Comparison of ENCODE assay signal across 8 cellular contexts in genomic region chr6:42563697-42564495, GRCh38. TPM values are rescaled to one million over a fixed set of nuclear protein-coding genes. Genes with fewer than 3 reads are reported as not detected.
DNase-seq lines count a peak whose midpoint lies in the region; ATAC-seq and TF ChIP-seq lines count a peak whose summit lies in the region.

Gene UBR2, plus strand, starts transcription at chr6:42564029. Its CDS starts 291 bp downstream, at chr6:42564320.

- H3F3A ChIP-seq in GM23338 (replicated peaks; ENCODE audit: low read depth), result no peaks in the 10 kb centered on the region

- H3K9me3 Mint-ChIP-seq in GM23338 (no peaks in the 10 kb centered on the region), naive B cell (no peaks in the 10 kb centered on the region)
- H3K9me3 Mint-ChIP-seq in stimulated activated memory B cell treated with anti-CD40 and anti-IgM and Interleukin-4, amounts not matched to agents 10 μg/mL and 1 μg/mL and 100 μg/mL, for 72 hours, result no peaks in the 10 kb centered on the region

- H3K4me3 Mint-ChIP-seq in GM23338 (peak within 1 kb of the TSS; percentile 99), naive B cell (peak within 1 kb of the TSS; percentile 92 to 99 (median 97))
- peak within 1 kb of the TSS; percentile 93 for H3K4me3 Mint-ChIP-seq in stimulated activated memory B cell treated with anti-CD40 and anti-IgM and Interleukin-4, amounts not matched to agents 10 μg/mL and 1 μg/mL and 100 μg/mL, for 72 hours

- H3K4me2 ChIP-seq in GM23338, result peak within 1 kb of the TSS; percentile 99

- peak; percentile 51 to 56 for TF ChIP-seq CTCF in GM23338 (conservative IDR thresholded peaks at IDR 0.05; ENCODE audit: low read depth in 2 of 2)

- peaks cover 7% of the 10 kb centered on the region for H3K4me1 Mint-ChIP-seq in GM23338
- peaks cover 26 to 45% (median 34%) of the 10 kb centered on the region in 3 donors for H3K4me1 Mint-ChIP-seq in naive B cell
- H3K4me1 Mint-ChIP-seq in stimulated activated memory B cell treated with anti-CD40 and anti-IgM and Interleukin-4, amounts not matched to agents 10 μg/mL and 1 μg/mL and 100 μg/mL, for 72 hours, result peaks cover 20% of the 10 kb centered on the region

- H3K9me2 ChIP-seq in GM23338 (ENCODE audit: insufficient read depth), result no peaks in the 10 kb centered on the region

- H3K36me3 Mint-ChIP-seq in GM23338 (ENCODE audit: low read depth) (peaks cover 6% of the 10 kb centered on the region), naive B cell (no peaks in the 10 kb centered on the region)
- H3K36me3 Mint-ChIP-seq in stimulated activated memory B cell treated with anti-CD40 and anti-IgM and Interleukin-4, amounts not matched to agents 10 μg/mL and 1 μg/mL and 100 μg/mL, for 72 hours, result peaks cover 4% of the 10 kb centered on the region

- H3K4me3 ChIP-seq in GM23338, result peak within 1 kb of the TSS; percentile 99

- no peaks in the 10 kb centered on the region for H3K27me3 ChIP-seq in GM23338 (ENCODE audit: insufficient read depth)

- no peaks in the 10 kb centered on the region for H3K4me1 ChIP-seq in GM23338 (ENCODE audit: insufficient read depth)

- peak; percentile 100 for DNase-seq in EL
- peak; percentile 100 for DNase-seq in GM23338 (ENCODE audit: low spot score)
- peak; percentile 99 for DNase-seq in LHCN-M2 (ENCODE audit: low read depth)
- peak; percentile 99 for DNase-seq in RPMI8226
- DNase-seq in activated T-helper 1 cell treated with anti-CD3 and anti-CD28 coated beads, Interleukin-2, amount 50 U/mL, for 16 hours (ENCODE audit: low read depth in 1 of 2, low spot score in 1 of 2), result peak; percentile 81 to 87
- peak; percentile 99 for DNase-seq in fibroblast of gingiva (ENCODE audit: low read depth)
- DNase-seq in naive B cell, result peak; percentile 88

- peaks cover under 1% of the 10 kb centered on the region; the same call in 1 of the 2 replicates for H4K20me1 ChIP-seq in GM23338 (replicated peaks; ENCODE audit: insufficient read depth)

- peak within 1 kb of the TSS; percentile 20; the same call in 1 of the 2 replicates for H2AFZ ChIP-seq in GM23338

- no peaks in the 10 kb centered on the region for H3K36me3 ChIP-seq in GM23338 (ENCODE audit: insufficient read depth)

- H3K79me2 ChIP-seq in GM23338 (replicated peaks; ENCODE audit: insufficient read depth), result peaks cover 45% of the 10 kb centered on the region

- peak within 1 kb of the TSS; percentile 96 for H3K27ac Mint-ChIP-seq in GM23338
- peak within 1 kb of the TSS; percentile 86 to 97 (median 92) for H3K27ac Mint-ChIP-seq in naive B cell
- peak within 1 kb of the TSS; percentile 90 for H3K27ac Mint-ChIP-seq in stimulated activated memory B cell treated with anti-CD40 and anti-IgM and Interleukin-4, amounts not matched to agents 10 μg/mL and 1 μg/mL and 100 μg/mL, for 72 hours

- H3K27me3 Mint-ChIP-seq in GM23338 (ENCODE audit: insufficient read depth, low read depth, poor library complexity) (no peaks in the 10 kb centered on the region), naive B cell (peaks cover 0 to 7% (median 0%) of the 10 kb centered on the region in 3 donors)
- H3K27me3 Mint-ChIP-seq in stimulated activated memory B cell treated with anti-CD40 and anti-IgM and Interleukin-4, amounts not matched to agents 10 μg/mL and 1 μg/mL and 100 μg/mL, for 72 hours, result no peaks in the 10 kb centered on the region

- peak within 1 kb of the TSS; percentile 90 for H3K27ac ChIP-seq in GM23338 (ENCODE audit: low read depth)

- ATAC-seq in GM23338 (peak; percentile 97), naive B cell (ENCODE audit: low read depth in 2 of 2) (peak; percentile 96 to 98)
- peak; percentile 100 for ATAC-seq in stimulated activated memory B cell treated with anti-CD40 and anti-IgM and Interleukin-4, amounts not matched to agents 10 μg/mL and 1 μg/mL and 100 μg/mL, for 72 hours

TF ChIP-seq in GM23338, 12 proteins besides CTCF, POLR2A, EP300 and RAD21 (continues in another document):
- TF ChIP-seq NANOG (IDR thresholded peaks at IDR 0.05; ENCODE audit: borderline replicate concordance), result no peak
- no peak for TF ChIP-seq EZH2phosphoT487 (IDR thresholded peaks at IDR 0.05; ENCODE audit: unreplicated experiment)
- no peak for TF ChIP-seq ZNF331 (CRISPR knock-in tag; IDR thresholded peaks at IDR 0.05; ENCODE audit: low read depth)
- TF ChIP-seq, protein P1, sequence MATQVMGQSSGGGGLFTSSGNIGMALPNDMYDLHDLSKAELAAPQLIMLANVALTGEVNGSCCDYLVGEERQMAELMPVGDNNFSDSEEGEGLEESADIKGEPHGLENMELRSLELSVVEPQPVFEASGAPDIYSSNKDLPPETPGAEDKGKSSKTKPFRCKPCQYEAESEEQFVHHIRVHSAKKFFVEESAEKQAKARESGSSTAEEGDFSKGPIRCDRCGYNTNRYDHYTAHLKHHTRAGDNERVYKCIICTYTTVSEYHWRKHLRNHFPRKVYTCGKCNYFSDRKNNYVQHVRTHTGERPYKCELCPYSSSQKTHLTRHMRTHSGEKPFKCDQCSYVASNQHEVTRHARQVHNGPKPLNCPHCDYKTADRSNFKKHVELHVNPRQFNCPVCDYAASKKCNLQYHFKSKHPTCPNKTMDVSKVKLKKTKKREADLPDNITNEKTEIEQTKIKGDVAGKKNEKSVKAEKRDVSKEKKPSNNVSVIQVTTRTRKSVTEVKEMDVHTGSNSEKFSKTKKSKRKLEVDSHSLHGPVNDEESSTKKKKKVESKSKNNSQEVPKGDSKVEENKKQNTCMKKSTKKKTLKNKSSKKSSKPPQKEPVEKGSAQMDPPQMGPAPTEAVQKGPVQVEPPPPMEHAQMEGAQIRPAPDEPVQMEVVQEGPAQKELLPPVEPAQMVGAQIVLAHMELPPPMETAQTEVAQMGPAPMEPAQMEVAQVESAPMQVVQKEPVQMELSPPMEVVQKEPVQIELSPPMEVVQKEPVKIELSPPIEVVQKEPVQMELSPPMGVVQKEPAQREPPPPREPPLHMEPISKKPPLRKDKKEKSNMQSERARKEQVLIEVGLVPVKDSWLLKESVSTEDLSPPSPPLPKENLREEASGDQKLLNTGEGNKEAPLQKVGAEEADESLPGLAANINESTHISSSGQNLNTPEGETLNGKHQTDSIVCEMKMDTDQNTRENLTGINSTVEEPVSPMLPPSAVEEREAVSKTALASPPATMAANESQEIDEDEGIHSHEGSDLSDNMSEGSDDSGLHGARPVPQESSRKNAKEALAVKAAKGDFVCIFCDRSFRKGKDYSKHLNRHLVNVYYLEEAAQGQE (IDR thresholded peaks at IDR 0.05; ENCODE audit: unreplicated experiment), result no peak
- TF ChIP-seq ETS1 (IDR thresholded peaks at IDR 0.05), result peak; percentile 100
- no peak for TF ChIP-seq ZNF114 (CRISPR knock-in tag; IDR thresholded peaks at IDR 0.05)

RNA-seq across cellular contexts. Expression of gene UBR2, which starts in this region (rescaled TPM):
- 20.4 and 21.2 TPM in 2 replicates for total RNA-seq in GM23338 (2014; rRNA removed; shearing (Covaris generic))
- 5.3 and 6.7 TPM in 2 replicates for polyA plus RNA-seq in GM23338 (2016; fragmentation: Nextera tagmentation; extraction: Ambion mirVana)
- total RNA-seq in LHCN-M2 (2014; rRNA removed), result 16.8 and 19.2 TPM in 2 replicates
- 4.7 TPM for polyA plus RNA-seq in LHCN-M2 (2012)
- 10 to 100 TPM in 4 of 6 donors, 1 to 10 TPM in 1, not detected in 1; 8.2 to 16.7 (median 10.7) TPM for polyA plus RNA-seq in naive B cell (ENCODE audit: low read depth in 6 of 6)

Comparison
In these comparisons a context has a peak if more than half of its experiments do, and no peak if none do; other contexts are left out.
1. Peak in every context shown above with its lines: DNase-seq, ATAC-seq, H3K4me3 ChIP-seq and H3K27ac ChIP-seq.